23 cellular contexts compared by ENCODE assay signal in genomic region chr1:232751393-232752140, GRCh38. TPM values are rescaled to one million over a fixed set of nuclear protein-coding genes. Genes with fewer than 3 reads are reported as not detected.
A peak's percentile ranks its signal among the peaks of the same experiment; 100 is the strongest.
DNase-seq lines count a peak whose midpoint lies in the region; TF ChIP-seq lines count a peak whose summit lies in the region.
"Had no signal": no experiment of that assay in that cellular context is flagged by ENCODE, and none has a peak within 500 bp of the region (broad histone marks: within the 10 kb centered on the region; RNA-seq: fewer than 3 reads in every experiment).

No MANE protein-coding gene starts in this region.

- intact Hi-C loops in breast epithelium (cut with DNase I; ENCODE audit: low total_unique reads): loop anchor here (5.0 kb wide), 1 partner anchor 1156 kb away; no protein-coding TSS in a partner anchor
- intact Hi-C loops in MCF 10A (cut with micrococcal nuclease): no loop called here

- TF ChIP-seq CTCF in breast epithelium (IDR thresholded peaks at IDR 0.05) (no peak), MCF 10A (IDR thresholded peaks at IDR 0.05; ENCODE audit: unreplicated experiment) (no peak)

- H3K9me3 Mint-ChIP-seq in MCF 10A (ENCODE audit: unreplicated experiment): peaks cover 26% of the 10 kb centered on the region
- peaks cover 17% of the 10 kb centered on the region for H3K9me3 Mint-ChIP-seq in T-helper 2 cell treated with Interferon-gamma antibody and Interleukin-4, amounts not matched to agents 5 μg/mL and 100 μg/mL, for 36 hours

- no peak overlapping the region for H3K4me3 Mint-ChIP-seq in MCF 10A (ENCODE audit: unreplicated experiment)
- H3K4me3 Mint-ChIP-seq in T-helper 2 cell treated with Interferon-gamma antibody and Interleukin-4, amounts not matched to agents 5 μg/mL and 100 μg/mL, for 36 hours: no peak overlapping the region
- H3K4me3 Mint-ChIP-seq: activated CD8-positive, alpha-beta T cell treated with anti-CD3 and anti-CD28 coated beads, Interleukin-2, amount 10 ng/mL, durations not matched to agents 7 days and 5 days; CD4-positive, alpha-beta T cell; HFFc6; T-helper 1 cell treated with Interleukin-12 subunit alpha and Interleukin-12 subunit beta and Interleukin-4 antibody, amounts not matched to agents 30 μg/mL and 1 μg/mL, for 36 hours had no signal

- no peaks in the 10 kb centered on the region for H3K4me1 ChIP-seq in breast epithelium

- H3K27ac ChIP-seq in breast epithelium: peak overlapping the region; percentile 22 to 30
- H3K27ac ChIP-seq: cardiac muscle cell had no signal

- BruUV-seq in MCF 10A (replicated peaks; lab: Mats Ljungman, UMichigan): no TSS peak

- TF ChIP-seq POLR2A in breast epithelium (IDR thresholded peaks at IDR 0.05) (no peak), erythroblast (IDR thresholded peaks at IDR 0.05; ENCODE audit: low read length) (no peak)

- H3K27ac Mint-ChIP-seq in MCF 10A (ENCODE audit: low read depth, unreplicated experiment): no peak overlapping the region
- H3K27ac Mint-ChIP-seq in T-helper 2 cell treated with Interferon-gamma antibody and Interleukin-4, amounts not matched to agents 5 μg/mL and 100 μg/mL, for 36 hours: no peak overlapping the region
- H3K27ac Mint-ChIP-seq: activated CD8-positive, alpha-beta T cell treated with anti-CD3 and anti-CD28 coated beads, Interleukin-2, amount 10 ng/mL, durations not matched to agents 7 days and 5 days; CD4-positive, alpha-beta T cell; HFFc6; T-helper 1 cell treated with Interleukin-12 subunit alpha and Interleukin-12 subunit beta and Interleukin-4 antibody, amounts not matched to agents 30 μg/mL and 1 μg/mL, for 36 hours had no signal

- no peaks in the 10 kb centered on the region for H3K36me3 ChIP-seq in breast epithelium
- H3K36me3 ChIP-seq: cardiac muscle cell had no signal

- no peaks in the 10 kb centered on the region for H3K27me3 Mint-ChIP-seq in MCF 10A (ENCODE audit: insufficient read depth, unreplicated experiment)
- H3K27me3 Mint-ChIP-seq in T-helper 2 cell treated with Interferon-gamma antibody and Interleukin-4, amounts not matched to agents 5 μg/mL and 100 μg/mL, for 36 hours (ENCODE audit: low read depth): peaks cover 3% of the 10 kb centered on the region
- H3K27me3 Mint-ChIP-seq: CD4-positive, alpha-beta T cell had no signal

- peaks cover 4% of the 10 kb centered on the region for H3K36me3 Mint-ChIP-seq in MCF 10A (ENCODE audit: insufficient read depth, unreplicated experiment)
- peaks cover 7% of the 10 kb centered on the region for H3K36me3 Mint-ChIP-seq in T-helper 2 cell treated with Interferon-gamma antibody and Interleukin-4, amounts not matched to agents 5 μg/mL and 100 μg/mL, for 36 hours (ENCODE audit: low read depth)

- no peaks in the 10 kb centered on the region for H3K4me1 Mint-ChIP-seq in MCF 10A (ENCODE audit: insufficient read depth, unreplicated experiment)
- peaks cover 6% of the 10 kb centered on the region for H3K4me1 Mint-ChIP-seq in T-helper 2 cell treated with Interferon-gamma antibody and Interleukin-4, amounts not matched to agents 5 μg/mL and 100 μg/mL, for 36 hours (ENCODE audit: low read depth)

- POLR2A ChIA-PET in MCF 10A (lab: Yijun Ruan, JAX): no interaction called here

- CTCF ChIA-PET in MCF 10A (lab: Yijun Ruan, JAX): interaction anchor here (1.4 kb wide), 1 partner anchor 42 kb away, joined by 3 read pairs; no protein-coding TSS in a partner anchor

- H3K27me3 ChIP-seq in breast epithelium: no peaks in the 10 kb centered on the region
- H3K27me3 ChIP-seq: cardiac muscle cell had no signal

- DNase-seq in breast epithelium (ENCODE audit: low spot score in 2 of 2) (no peak), MCF 10A (ENCODE audit: unreplicated experiment) (no peak), NCI-H446 treated with DMSO at 0.1 percent for 48 hours (lab: John Stamatoyannopoulos, UW) (peak; percentile 44), dermis blood vessel endothelial cell (peak; percentile 17), NCI-H748 (lab: John Stamatoyannopoulos, UW; ENCODE audit: unreplicated experiment) (no peak), erythroblast (lab: John Stamatoyannopoulos, UW) (no peak)
- DNase-seq in T-helper 2 cell treated with Interferon-gamma antibody and Interleukin-4, amounts not matched to agents 5 μg/mL and 100 μg/mL, for 36 hours (ENCODE audit: low spot score): no peak
- DNase-seq in activated CD4-positive, alpha-beta T cell treated with anti-CD3 and anti-CD28 coated beads, Interleukin-2, amount 50 U/mL, for 48 hours: no peak
- DNase-seq: activated CD8-positive, alpha-beta T cell treated with anti-CD3 and anti-CD28 coated beads, Interleukin-2, amount 10 ng/mL, durations not matched to agents 7 days and 5 days; activated T-cell treated with anti-CD3 and anti-CD28 coated beads, Interleukin-2, amount 50 U/mL, for 1 hour; amniotic stem cell; CD4-positive, alpha-beta T cell; DMS153; foreskin melanocyte; HFFc6; hippocampal formation; NCI-H187; NCI-H510A; SHP77 had no signal

- peaks cover 7 to 19% of the 10 kb centered on the region in 2 donors for H3K9me3 ChIP-seq in breast epithelium

- no peak overlapping the region for H3K4me3 ChIP-seq in breast epithelium
- H3K4me3 ChIP-seq: cardiac muscle cell, GM12878, lung had no signal

RNA-seq across cellular contexts. Expression of gene MAP10, which starts 53.6 kb away (rescaled TPM):
- 1 to 10 TPM; 1.6 to 3.4 (median 2.9) TPM for total RNA-seq in breast epithelium
- not detected in 2 replicates for total RNA-seq in MCF 10A (2022)
- total RNA-seq in dermis blood vessel endothelial cell: 1.2 and 1.7 TPM in 2 replicates

Comparison
In these comparisons a context has a peak if more than half of its experiments do, and no peak if none do; other contexts are left out.
1. DNase-seq: peak in NCI-H446 treated with DMSO at 0.1 percent for 48 hours (single experiment) and dermis blood vessel endothelial cell (single experiment); none in breast epithelium (0 of 2), MCF 10A (single experiment), T-helper 2 cell treated with Interferon-gamma antibody and Interleukin-4, amounts not matched to agents 5 μg/mL and 100 μg/mL, for 36 hours (single experiment), activated CD4-positive, alpha-beta T cell treated with anti-CD3 and anti-CD28 coated beads, Interleukin-2, amount 50 U/mL, for 48 hours (0 of 2), NCI-H748 (single experiment) and erythroblast (0 of 2).